Comparison of ENCODE assay signal across 8 cellular contexts in the genomic region with DNA sequence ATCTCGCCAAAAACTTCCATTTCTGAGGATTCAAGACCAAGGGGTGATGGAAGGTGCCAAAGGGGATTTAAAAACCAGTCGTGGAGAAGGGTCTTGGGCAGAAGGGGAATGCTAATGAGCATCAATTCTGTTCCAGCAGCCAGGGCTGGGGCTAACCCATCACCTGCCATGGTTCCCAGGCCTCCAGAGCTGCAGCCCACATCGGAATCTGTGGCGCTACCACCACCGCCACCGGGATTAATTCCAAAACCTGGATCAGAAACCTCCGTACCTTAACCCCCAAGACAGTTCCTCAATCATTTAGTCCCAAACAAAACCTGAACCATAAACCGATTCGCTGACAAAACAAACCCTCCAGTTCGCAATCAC. TPM values are rescaled to one million over a fixed set of nuclear protein-coding genes. Genes with fewer than 3 reads are reported as not detected.
A peak's percentile ranks its signal among the peaks of the same experiment; 100 is the strongest.
DNase-seq lines count a peak whose midpoint lies in the region; TF ChIP-seq lines count a peak whose summit lies in the region.

No MANE protein-coding gene starts in this region.

- H3K9me3 ChIP-seq in Loucy (ENCODE audit: insufficient read depth, low read depth, low read length): no peaks in the 10 kb centered on the region
- H3K9me3 ChIP-seq in mesenchymal stem cell (ENCODE audit: control insufficient read depth, low read length): peaks cover 28% of the 10 kb centered on the region

- no peak overlapping the region for H2BK120ac ChIP-seq in mesenchymal stem cell (ENCODE audit: low read depth, low read length)

- H3K18ac ChIP-seq in mesenchymal stem cell (ENCODE audit: low read depth in 1 of 2, low read length in 2 of 2): no peak overlapping the region

- no peaks in the 10 kb centered on the region for H3F3A ChIP-seq in Loucy (ENCODE audit: low read depth)

- H3K9ac ChIP-seq in Loucy (ENCODE audit: low read depth, low read length, poor library complexity, severe bottlenecking) (peak overlapping the region; percentile 90), mesenchymal stem cell (ENCODE audit: low read length) (peak overlapping the region; percentile 97)

- H3K27me3 ChIP-seq in Loucy (ENCODE audit: insufficient read depth, low read length, poor library complexity, severe bottlenecking) (no peaks in the 10 kb centered on the region), mesenchymal stem cell (ENCODE audit: control insufficient read depth in 1 of 2, insufficient read depth in 1 of 2, low read length in 2 of 2) (no peaks in the 10 kb centered on the region)

- no peak overlapping the region for H4K91ac ChIP-seq in mesenchymal stem cell (ENCODE audit: low read length)

- TF ChIP-seq CTCF in Loucy (conservative IDR thresholded peaks at IDR 0.05; ENCODE audit: low read length) (no peak), choroid plexus epithelial cell (conservative IDR thresholded peaks at IDR 0.05; ENCODE audit: low read depth, low read length) (no peak)

- under 1% methylated on average over 9 of the region's 10 CpGs for WGBS in mesenchymal stem cell
- WGBS in urinary bladder: 7% methylated on average over 10 of the region's 10 CpGs

- H4K20me1 ChIP-seq in Loucy (ENCODE audit: insufficient read depth, low read length, poor library complexity, severe bottlenecking): no peaks in the 10 kb centered on the region

- H2BK15ac ChIP-seq in mesenchymal stem cell (ENCODE audit: low read depth, poor library complexity, severe bottlenecking): no peak overlapping the region

- H3K36me3 ChIP-seq in Loucy (ENCODE audit: insufficient read depth, low read length): 0 out of 2 replicates have a peak, but pooled peaks cover 4% of the 10 kb centered on the region
- H3K36me3 ChIP-seq in mesenchymal stem cell (ENCODE audit: control insufficient read depth in 1 of 2, insufficient read depth in 2 of 2, low read depth in 1 of 2, low read length in 2 of 2): peaks cover 13 to 15% of the 10 kb centered on the region in 2 experiments
- peaks cover 2% of the 10 kb centered on the region for H3K36me3 ChIP-seq in urinary bladder (ENCODE audit: insufficient read depth)

- H3K4me2 ChIP-seq in Loucy (ENCODE audit: low read depth, low read length, poor library complexity, severe bottlenecking) (peak overlapping the region; percentile 90), mesenchymal stem cell (ENCODE audit: low read length, poor library complexity, severe bottlenecking) (peak overlapping the region; percentile 87)

- peaks cover 21% of the 10 kb centered on the region for H3K79me2 ChIP-seq in Loucy (ENCODE audit: insufficient read depth, low read length)

- no peak overlapping the region for H3K23ac ChIP-seq in mesenchymal stem cell (ENCODE audit: low read length in 2 of 2)

- H2AFZ ChIP-seq in Loucy (ENCODE audit: low read length): peak overlapping the region; percentile 95
- peak overlapping the region; percentile 100 for H2AFZ ChIP-seq in mesenchymal stem cell (ENCODE audit: low read depth, low read length)

- H2BK12ac ChIP-seq in mesenchymal stem cell (ENCODE audit: low read length in 2 of 2): no peak overlapping the region

- H3K79me1 ChIP-seq in mesenchymal stem cell (replicated peaks; ENCODE audit: low read length, poor library complexity, severe bottlenecking): peaks cover 10% of the 10 kb centered on the region

- H3K4me3 ChIP-seq in GM08714 (ENCODE audit: low read length) (peak overlapping the region; percentile 84), Loucy (ENCODE audit: low read length, poor library complexity, severe bottlenecking) (peak overlapping the region; percentile 88), choroid plexus epithelial cell (ENCODE audit: low read depth, low read length) (peak overlapping the region; percentile 96), mesenchymal stem cell (ENCODE audit: insufficient read depth in 1 of 2, low read depth in 1 of 2, low read length in 2 of 2) (peak overlapping the region; percentile 97 to 99), urinary bladder (ENCODE audit: low read depth, low read length) (peak overlapping the region; percentile 59)

- no peak overlapping the region for H2AK5ac ChIP-seq in mesenchymal stem cell (ENCODE audit: low read length, severe bottlenecking)

- H3K4me1 ChIP-seq in Loucy (ENCODE audit: insufficient read depth, low read length, poor library complexity, severe bottlenecking): peaks cover 26% of the 10 kb centered on the region
- H3K4me1 ChIP-seq in mesenchymal stem cell (ENCODE audit: control insufficient read depth, insufficient read depth, low read depth, low read length): peaks cover 2% of the 10 kb centered on the region
- H3K4me1 ChIP-seq in urinary bladder (ENCODE audit: insufficient read depth): no peaks in the 10 kb centered on the region

- H3K9me2 ChIP-seq in Loucy (replicated peaks; ENCODE audit: low read depth, low read length): no peaks in the 10 kb centered on the region

- H3K27ac ChIP-seq in mesenchymal stem cell (ENCODE audit: low read length, poor library complexity, severe bottlenecking): no peak overlapping the region
- no peak overlapping the region for H3K27ac ChIP-seq in urinary bladder (ENCODE audit: low read depth)

- H2BK5ac ChIP-seq in mesenchymal stem cell (ENCODE audit: low read depth, low read length, poor library complexity, severe bottlenecking): no peak overlapping the region

- no peak overlapping the region for H4K8ac ChIP-seq in mesenchymal stem cell (ENCODE audit: low read length)

- H3K14ac ChIP-seq in mesenchymal stem cell (ENCODE audit: low read length in 2 of 2): peak overlapping the region in 1 of 2 experiments; percentile 15

- peak overlapping the region in 1 of 2 experiments; percentile 26 for H3K4ac ChIP-seq in mesenchymal stem cell (ENCODE audit: low read depth in 1 of 2, low read length in 2 of 2)

- peak; percentile 6 for DNase-seq in choroid plexus epithelial cell (ENCODE audit: low read depth)
- DNase-seq in mesenchymal stem cell: no peak
- no peak for DNase-seq in RPMI8226
- no peak for DNase-seq in stimulated activated CD4-positive, alpha-beta T cell treated with anti-CD3 and anti-CD28 coated beads, Interleukin-12 subunit alpha, Interleukin-12 subunit beta, amount 100 ng/mL, for 4 hours
- no peak for DNase-seq in NCI-H2081 (lab: John Stamatoyannopoulos, UW)

RNA-seq across cellular contexts. Expression of gene ZNF615, which starts 0.6 kb away (rescaled TPM):
- polyA plus RNA-seq in mesenchymal stem cell (2013, experiment 1 of 2): 3.2 TPM
- polyA plus RNA-seq in mesenchymal stem cell (2013, experiment 2 of 2): 3.5 TPM
- total RNA-seq in urinary bladder: 28.3 TPM
- polyA plus RNA-seq in urinary bladder: 8.1 TPM

RNA-seq across cellular contexts. Expression of gene ZNF614, which starts 20.8 kb away (rescaled TPM):
- polyA plus RNA-seq in mesenchymal stem cell (2013, experiment 1 of 2): 4.3 TPM
- polyA plus RNA-seq in mesenchymal stem cell (2013, experiment 2 of 2): 4.2 TPM
- 21.1 TPM for total RNA-seq in urinary bladder
- polyA plus RNA-seq in urinary bladder: 6.5 TPM

RNA-seq across cellular contexts. Expression of gene ZNF350, which starts 20.8 kb away (rescaled TPM):
- polyA plus RNA-seq in mesenchymal stem cell (2013, experiment 1 of 2): 3.7 TPM
- 3.6 TPM for polyA plus RNA-seq in mesenchymal stem cell (2013, experiment 2 of 2)
- total RNA-seq in urinary bladder: 19.7 TPM
- polyA plus RNA-seq in urinary bladder: 9.0 TPM

RNA-seq across cellular contexts. Expression of gene ZNF432, which starts 41.2 kb away (rescaled TPM):
- 4.7 TPM for polyA plus RNA-seq in mesenchymal stem cell (2013, experiment 1 of 2)
- polyA plus RNA-seq in mesenchymal stem cell (2013, experiment 2 of 2): 4.9 TPM
- total RNA-seq in urinary bladder: 28.6 TPM
- 5.7 TPM for polyA plus RNA-seq in urinary bladder
